Comparison of ENCODE assay signal across 19 cellular contexts in genomic region chr2:161425966-161426365, GRCh38. TPM values are rescaled to one million over a fixed set of nuclear protein-coding genes. Genes with fewer than 3 reads are reported as not detected.
"Had no signal": no experiment of that assay in that cellular context is flagged by ENCODE, and none has a peak within 500 bp of the region (broad histone marks: within the 10 kb centered on the region; RNA-seq: fewer than 3 reads in every experiment).

No MANE protein-coding gene starts in this region.

- H3K27ac Mint-ChIP-seq: effector memory CD8-positive, alpha-beta T cell; mesothelial cell of epicardium had no signal

- H3K9me3 Mint-ChIP-seq: activated naive CD4-positive, alpha-beta T cell treated with anti-CD3 and anti-CD28 coated beads, Interleukin-2, amount 10 ng/mL, durations not matched to agents 7 days and 5 days; effector memory CD8-positive, alpha-beta T cell; mesothelial cell of epicardium had no signal

- FAIRE-seq: kidney had no signal

- ATAC-seq: effector memory CD8-positive, alpha-beta T cell; left lobe of liver; psoas muscle; right cardiac atrium; upper lobe of right lung had no signal

- H3K36me3 ChIP-seq: ovary, stomach, upper lobe of right lung had no signal

- H3K27me3 ChIP-seq: testis had no signal

- H3K9me3 ChIP-seq: psoas muscle, testis, upper lobe of right lung had no signal

- H3K4me1 ChIP-seq: psoas muscle, testis, upper lobe of right lung had no signal

- H3K27ac ChIP-seq: ovary, psoas muscle, skin epidermis, stomach, testis, upper lobe of right lung, VCaP had no signal

- DNase-seq: activated CD4-positive, alpha-beta T cell treated with anti-CD3 and anti-CD28 coated beads for 1 hour; activated T-cell treated with anti-CD3 and anti-CD28 coated beads for 4 hours; effector memory CD8-positive, alpha-beta T cell; kidney; ovary; psoas muscle; right cardiac atrium; stimulated activated CD4-positive, alpha-beta T cell treated with anti-CD3 and anti-CD28 coated beads, Interleukin-2, amount 100 ng/mL, for 48 hours; stomach; testis; upper lobe of right lung had no signal

- H3K4me3 ChIP-seq: ovary, skin epidermis, upper lobe of right lung had no signal

RNA-seq across cellular contexts. Expression of gene TBR1, which starts 9.9 kb away (rescaled TPM):
- total RNA-seq: activated CD8-positive, alpha-beta memory T cell treated with anti-CD3 and anti-CD28 coated beads for 36 hours; dermis blood vessel endothelial cell; kidney; left lobe of liver; lung microvascular endothelial cell; ovary; psoas muscle; right cardiac atrium; stomach; upper lobe of right lung had no signal
